In genomic region chr16:57000271-57001025, GRCh38 we compare ENCODE assay signal across 8 cellular contexts.
DNase-seq lines count a peak whose midpoint lies in the region; ATAC-seq lines count a peak whose summit lies in the region.

No MANE protein-coding gene starts in this region.

- DNase-seq in HK-2 (ENCODE audit: unreplicated experiment) (peak; percentile 59), hepatic stellate cell (ENCODE audit: low spot score) (peak; percentile 92), HAP-1 (ENCODE audit: low spot score in 2 of 2) (no peak), middle frontal gyrus (ENCODE audit: extremely low spot score, low spot score) (no peak), AML-193 (lab: John Stamatoyannopoulos, UW) (no peak)
- DNase-seq in activated T-helper 9 cell treated with anti-CD3 and anti-CD28 coated beads, Interleukin-2, amount 50 U/mL, for 16 hours (ENCODE audit: low read depth), result peak; percentile 46

- peak overlapping the region; percentile 76 for H3K27ac ChIP-seq in subcutaneous abdominal adipose tissue (ENCODE audit: low read depth, low read length)

- H3K4me1 ChIP-seq in subcutaneous abdominal adipose tissue (ENCODE audit: control insufficient read depth in 5 of 5, insufficient read depth in 5 of 5, low read length in 5 of 5) (peaks cover 4 to 48% (median 23%) of the 10 kb centered on the region in 5 donors), HAP-1 (peaks cover 4% of the 10 kb centered on the region; the same call in 1 of the 2 replicates)

- peaks cover 0 to 17% (median 7%) of the 10 kb centered on the region in 5 donors for H3K36me3 ChIP-seq in subcutaneous abdominal adipose tissue (ENCODE audit: control insufficient read depth in 5 of 5, insufficient read depth in 5 of 5, low read length in 5 of 5)
- H3K36me3 ChIP-seq in HAP-1 (replicated peaks), result no peaks in the 10 kb centered on the region

- H3K27me3 ChIP-seq in subcutaneous abdominal adipose tissue (ENCODE audit: control insufficient read depth in 5 of 5, insufficient read depth in 4 of 5, low read length in 5 of 5), result no peaks in the 10 kb centered on the region
- H3K27me3 ChIP-seq in HAP-1 (ENCODE audit: low read depth), result no peaks in the 10 kb centered on the region

- H3K4me3 ChIP-seq in subcutaneous abdominal adipose tissue (ENCODE audit: low read depth in 1 of 5, low read length in 5 of 5) (no peak overlapping the region), HAP-1 (no peak overlapping the region)

- peak; percentile 49 for ATAC-seq in GM19043 (IDR thresholded peaks at IDR 0.05; ENCODE audit: low read depth, unreplicated experiment)

- H3K9ac ChIP-seq in subcutaneous abdominal adipose tissue (ENCODE audit: low read length in 5 of 5), result peak overlapping the region in 1 of 5 donors; percentile 30

- in situ Hi-C loops in HAP-1 (cut with MboI; ENCODE audit: low sequenced_read_pairs), result no loop called here

- H3K9me3 ChIP-seq in subcutaneous abdominal adipose tissue (ENCODE audit: control insufficient read depth in 5 of 5, low read length in 5 of 5), result no peaks in the 10 kb centered on the region
- H3K9me3 ChIP-seq in HAP-1, result no peaks in the 10 kb centered on the region

Comparison
In these comparisons a context has a peak if more than half of its experiments do, and no peak if none do; other contexts are left out.
1. DNase-seq: peak in HK-2 (single experiment), activated T-helper 9 cell treated with anti-CD3 and anti-CD28 coated beads, Interleukin-2, amount 50 U/mL, for 16 hours (single experiment) and hepatic stellate cell (single experiment); none in HAP-1 (0 of 2), middle frontal gyrus (single experiment) and AML-193 (0 of 2).